Comparison of ENCODE assay signal across 20 cellular contexts in the genomic region with DNA sequence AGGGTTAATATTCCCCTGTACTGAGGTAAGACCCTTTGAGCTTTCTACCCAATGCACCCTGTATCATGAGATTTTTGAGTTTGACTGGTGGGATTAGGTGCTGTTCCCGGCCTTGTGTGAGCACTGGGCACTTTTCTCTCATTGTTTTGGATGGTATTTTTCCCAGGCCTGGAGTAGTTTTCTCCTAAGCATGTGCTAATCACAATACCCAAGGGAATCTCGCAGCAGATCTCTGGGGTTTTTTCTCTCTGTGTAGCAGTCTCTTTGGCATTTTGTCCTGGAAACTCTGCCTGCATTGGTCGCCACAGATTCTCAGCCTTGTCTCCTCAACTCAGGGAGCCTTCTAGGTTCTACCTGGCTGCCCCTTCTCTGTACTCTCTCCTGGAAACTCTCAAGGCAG. TPM values are rescaled to one million over a fixed set of nuclear protein-coding genes. Genes with fewer than 3 reads are reported as not detected.
A peak's percentile ranks its signal among the peaks of the same experiment; 100 is the strongest.
DNase-seq lines count a peak whose midpoint lies in the region; ATAC-seq and TF ChIP-seq lines count a peak whose summit lies in the region.
"Had no signal": no experiment of that assay in that cellular context is flagged by ENCODE, and none has a peak within 500 bp of the region (broad histone marks: within the 10 kb centered on the region; RNA-seq: fewer than 3 reads in every experiment).

No MANE protein-coding gene starts in this region.

- H3K27me3 ChIP-seq in mammary epithelial cell (ENCODE audit: insufficient read depth, low read length) = no peaks in the 10 kb centered on the region
- no peaks in the 10 kb centered on the region for H3K27me3 ChIP-seq in esophagus squamous epithelium
- H3K27me3 ChIP-seq in rectal smooth muscle tissue (ENCODE audit: control insufficient read depth, insufficient read depth, low read length) = no peaks in the 10 kb centered on the region

- CTCF ChIA-PET in MCF 10A (lab: Yijun Ruan, JAX) = no interaction called here
- CTCF ChIA-PET in mammary epithelial cell (lab: Charles Lee; ENCODE audit: low non-redundant PET) = no interaction called here

- dilution Hi-C loops in mammary epithelial cell (cut with HindIII; ENCODE audit: low sequenced_read_pairs) = no loop called here

- no peak overlapping the region for H2AFZ ChIP-seq in mammary epithelial cell (ENCODE audit: low read depth, low read length)

- no peak overlapping the region for H3K4me3 ChIP-seq in mammary epithelial cell (replicated peaks in 1 of 3; ENCODE audit: insufficient read depth in 1 of 3, low read depth in 2 of 3, low read length in 3 of 3)
- no peak overlapping the region for H3K4me3 ChIP-seq in esophagus squamous epithelium
- H3K4me3 ChIP-seq in rectal smooth muscle tissue (ENCODE audit: low read length) = no peak overlapping the region
- H3K4me3 ChIP-seq: HAP-1 had no signal

- no peak overlapping the region for H3K4me2 ChIP-seq in mammary epithelial cell (ENCODE audit: insufficient read depth, low read depth, low read length)

- H3K9me3 ChIP-seq in mammary epithelial cell (replicated peaks; ENCODE audit: insufficient read depth, low read length) = peaks cover 12% of the 10 kb centered on the region
- H3K9me3 ChIP-seq in esophagus squamous epithelium = peaks cover 7 to 23% (median 18%) of the 10 kb centered on the region in 3 donors

- H3K27ac ChIP-seq in mammary epithelial cell (ENCODE audit: insufficient read depth, low read depth, low read length) (no peak overlapping the region), esophagus squamous epithelium (peak overlapping the region in 3 of 4 donors; percentile 34 to 57 (median 51)), rectal smooth muscle tissue (ENCODE audit: low read depth, low read length) (peak overlapping the region; percentile 83)

- in situ Hi-C loops in mammary epithelial cell (cut with MboI; ENCODE audit: low sequenced_read_pairs in 2 of 2) = no loop called here

- 90% methylated on average over 3 of the region's 3 CpGs for WGBS in mammary epithelial cell (ENCODE audit: low coverage, missing lambda C conversion rate)
- WGBS in esophagus squamous epithelium, 2 donors = 75 to 87% methylated on average over 3 of the region's 3 CpGs

- POLR2A ChIA-PET in MCF 10A (lab: Yijun Ruan, JAX) = no interaction called here

- no peak overlapping the region for H3K9ac ChIP-seq in mammary epithelial cell (ENCODE audit: insufficient read depth, low read length)
- H3K9ac ChIP-seq in rectal smooth muscle tissue (ENCODE audit: low read length) = no peak overlapping the region

- H3K36me3 ChIP-seq in mammary epithelial cell (ENCODE audit: insufficient read depth, low read length) (peaks cover 3% of the 10 kb centered on the region), esophagus squamous epithelium (peaks cover 8 to 100% (median 8%) of the 10 kb centered on the region in 3 donors), rectal smooth muscle tissue (ENCODE audit: control insufficient read depth, insufficient read depth, low read length) (peaks cover 16% of the 10 kb centered on the region)

- H3K27ac Mint-ChIP-seq in MCF 10A (ENCODE audit: low read depth, unreplicated experiment) = peak overlapping the region; percentile 64

- H3K36me3 Mint-ChIP-seq in MCF 10A (ENCODE audit: insufficient read depth, unreplicated experiment) = peaks cover 85% of the 10 kb centered on the region

- intact Hi-C loops in MCF 10A (cut with micrococcal nuclease) (no loop called here), mammary epithelial cell (cut with micrococcal nuclease) (no loop called here), esophagus squamous epithelium (cut with DNase I) (no loop called here)

- H3K9me3 Mint-ChIP-seq in MCF 10A (ENCODE audit: unreplicated experiment) = peaks cover 9% of the 10 kb centered on the region

- no peak for TF ChIP-seq POLR2A in esophagus squamous epithelium (IDR thresholded peaks at IDR 0.05)

- DNase-seq in MCF 10A (ENCODE audit: unreplicated experiment) (no peak), mammary epithelial cell (no peak), esophagus squamous epithelium (lab: John Stamatoyannopoulos, UW) (no peak), middle frontal gyrus (ENCODE audit: extremely low spot score, low spot score) (no peak), LoVo (ENCODE audit: low spot score) (no peak), COLO829 (ENCODE audit: low spot score) (no peak)
- DNase-seq: 8988T, DMS 273 treated with DMSO at 0.1 percent for 48 hours, IMR-90, Karpas-422, NCI-H1105, NCI-H1694 treated with DMSO at 0.1 percent for 48 hours, NCI-H2107, NCI-H345, NCI-H526 treated with DMSO at 0.1 percent for 48 hours, SHP77 had no signal

- BruUV-seq in MCF 10A (replicated peaks; lab: Mats Ljungman, UMichigan) (no TSS peak), mammary epithelial cell (replicated peaks; lab: Mats Ljungman, UMichigan) (no TSS peak)

- no peaks in the 10 kb centered on the region for H4K20me1 ChIP-seq in mammary epithelial cell (ENCODE audit: insufficient read depth, low read length)

- peaks cover 3% of the 10 kb centered on the region for H3K79me2 ChIP-seq in mammary epithelial cell (ENCODE audit: insufficient read depth, low read length)

- no peaks in the 10 kb centered on the region for H3K4me1 ChIP-seq in mammary epithelial cell (ENCODE audit: insufficient read depth, low read length)
- peaks cover 0 to 15% (median 3%) of the 10 kb centered on the region in 3 donors for H3K4me1 ChIP-seq in esophagus squamous epithelium
- peaks cover 34% of the 10 kb centered on the region for H3K4me1 ChIP-seq in rectal smooth muscle tissue (ENCODE audit: control insufficient read depth, insufficient read depth, low read length)
- H3K4me1 ChIP-seq: HAP-1 had no signal

- TF ChIP-seq CTCF in MCF 10A (IDR thresholded peaks at IDR 0.05; ENCODE audit: unreplicated experiment) = no peak
- no peak for TF ChIP-seq CTCF in mammary epithelial cell (conservative IDR thresholded peaks at IDR 0.05 in 1 of 2, IDR thresholded peaks at IDR 0.05 in 1 of 2; ENCODE audit: extremely low read depth in 1 of 2, insufficient read depth in 1 of 2, low read depth in 1 of 2, low read length in 2 of 2)
- no peak for TF ChIP-seq CTCF in esophagus squamous epithelium (IDR thresholded peaks at IDR 0.05)

- no peak overlapping the region for H3K4me3 Mint-ChIP-seq in MCF 10A (ENCODE audit: unreplicated experiment)

- H3K27me3 Mint-ChIP-seq in MCF 10A (ENCODE audit: insufficient read depth, unreplicated experiment) = no peaks in the 10 kb centered on the region

- ATAC-seq in GM21381 (IDR thresholded peaks at IDR 0.05; ENCODE audit: unreplicated experiment) = no peak

- H3K4me1 Mint-ChIP-seq in MCF 10A (ENCODE audit: insufficient read depth, unreplicated experiment) = no peaks in the 10 kb centered on the region

RNA-seq across cellular contexts. Expression of gene IGHMBP2, which starts 19.9 kb away (rescaled TPM):
- total RNA-seq in MCF 10A (2022) = 19.8 and 29.4 TPM in 2 replicates
- 10 to 100 TPM in 1 of 2 donors, 1 to 10 TPM in 1; 8.2 to 19.6 TPM for total RNA-seq in mammary epithelial cell
- polyA plus RNA-seq in mammary epithelial cell = 8.9 TPM
- polyA minus RNA-seq in mammary epithelial cell = 29.0 TPM
- total RNA-seq in esophagus squamous epithelium = 10 to 100 TPM in 3 of 4 donors, 1 to 10 TPM in 1; 9.7 to 15.3 (median 12.8) TPM

RNA-seq across cellular contexts. Expression of gene MRPL21, which starts 20.0 kb away (rescaled TPM):
- total RNA-seq in MCF 10A (2022) (80.2 and 96.5 TPM in 2 replicates), mammary epithelial cell (10 to 100 TPM; 30.2 to 66.3 TPM), esophagus squamous epithelium (10 to 100 TPM; 39.7 to 81.5 (median 48.6) TPM)
- polyA plus RNA-seq in mammary epithelial cell = 83.0 TPM
- 14.2 TPM for polyA minus RNA-seq in mammary epithelial cell

RNA-seq across cellular contexts. Expression of gene MRGPRD, which starts 57.2 kb away (rescaled TPM):
- total RNA-seq in MCF 10A (2022) = not detected in 2 replicates
- not detected for total RNA-seq in mammary epithelial cell
- polyA plus RNA-seq in mammary epithelial cell = not detected
- polyA minus RNA-seq in mammary epithelial cell = not detected
- total RNA-seq in esophagus squamous epithelium = not detected
- total RNA-seq: HT1080, IMR-90 had no signal
- polyA plus RNA-seq: IMR-90 had no signal
